Comparison of ENCODE assay signal across 1 cellular context in genomic region chr5:86797677-86798076, GRCh38.
TF ChIP-seq lines count a peak whose summit lies in the region.

No MANE protein-coding gene starts in this region.

TF ChIP-seq in GM23338, 12 proteins besides CTCF, POLR2A, EP300 and RAD21 (continued from another document):
- peak; percentile 63; the same call in 1 of the 2 replicates for TF ChIP-seq ZNF462 (CRISPR knock-in tag; IDR thresholded peaks at IDR 0.05)
TF ChIP-seq in GM23338: peak in this region for 1.
